In the genomic region with DNA sequence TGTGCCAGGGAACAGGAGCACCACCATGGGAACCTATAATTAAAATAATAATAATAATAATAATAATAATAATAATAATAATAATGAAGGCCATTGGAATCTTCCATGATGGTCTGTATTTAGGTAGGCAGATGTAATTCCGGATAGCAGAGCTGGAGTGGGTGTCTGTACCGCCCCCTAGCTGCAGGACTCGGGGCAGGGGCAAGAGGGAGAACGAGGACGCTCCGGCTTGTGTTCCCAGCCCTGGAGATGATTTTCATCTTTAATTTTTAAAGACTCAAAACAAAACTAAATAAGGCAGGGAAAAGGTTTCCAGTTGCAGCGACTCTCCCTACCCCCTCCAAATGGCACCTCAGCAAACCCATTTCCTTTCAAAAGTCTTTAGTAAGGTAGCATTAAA, we compare ENCODE assay signal across 11 cellular contexts.
DNase-seq lines count a peak whose midpoint lies in the region; TF ChIP-seq lines count a peak whose summit lies in the region.
"Had no signal": no experiment of that assay in that cellular context is flagged by ENCODE, and none has a peak within 500 bp of the region (broad histone marks: within the 10 kb centered on the region; RNA-seq: fewer than 3 reads in every experiment).

No MANE protein-coding gene starts in this region.

- H3K4me1 ChIP-seq in neural progenitor cell: peaks cover 5% of the 10 kb centered on the region

- H3F3A ChIP-seq in neural progenitor cell (ENCODE audit: low read depth): no peaks in the 10 kb centered on the region

- H3K27ac Mint-ChIP-seq in neural progenitor cell (no peak overlapping the region), chondrocyte (ENCODE audit: unreplicated experiment) (no peak overlapping the region)
- H3K27ac Mint-ChIP-seq: activated T-helper 2 cell treated with anti-CD3 and anti-CD28 coated beads, Interferon-gamma antibody, Interleukin-2, Interleukin-4, amounts not matched to agents 10 μg/mL and 5 μg/mL and 100 μg/mL, durations not matched to agents 14 hours and 24 hours and 36 hours had no signal

- POLR2A ChIA-PET in HEK293T (lab: Yijun Ruan, JAX): no interaction called here

- no peaks in the 10 kb centered on the region for H3K36me3 ChIP-seq in SK-N-MC (ENCODE audit: insufficient read depth, low read length)
- H3K36me3 ChIP-seq in neural progenitor cell: no peaks in the 10 kb centered on the region

- H3K4me1 Mint-ChIP-seq in neural progenitor cell (peaks cover 10% of the 10 kb centered on the region), chondrocyte (ENCODE audit: low read depth) (no peaks in the 10 kb centered on the region)

- no peak overlapping the region for H3K4me2 ChIP-seq in neural progenitor cell

- H3K4me3 Mint-ChIP-seq in neural progenitor cell (no peak overlapping the region), chondrocyte (ENCODE audit: unreplicated experiment) (no peak overlapping the region)

- no peaks in the 10 kb centered on the region for H3K27me3 ChIP-seq in neural progenitor cell

- H3K27me3 Mint-ChIP-seq in neural progenitor cell (ENCODE audit: insufficient read depth, low read depth) (peaks cover 5% of the 10 kb centered on the region), chondrocyte (ENCODE audit: low read depth) (peaks cover 10% of the 10 kb centered on the region)

- H3K9ac ChIP-seq in SK-N-MC (ENCODE audit: insufficient read length) (no peak overlapping the region), neural progenitor cell (no peak overlapping the region)

- no peaks in the 10 kb centered on the region for H3K9me3 Mint-ChIP-seq in neural progenitor cell
- no peaks in the 10 kb centered on the region for H3K9me3 Mint-ChIP-seq in chondrocyte (ENCODE audit: low read depth)
- H3K9me3 Mint-ChIP-seq: activated T-helper 2 cell treated with anti-CD3 and anti-CD28 coated beads, Interferon-gamma antibody, Interleukin-2, Interleukin-4, amounts not matched to agents 10 μg/mL and 5 μg/mL and 100 μg/mL, durations not matched to agents 14 hours and 24 hours and 36 hours had no signal

- H3K27ac ChIP-seq in SK-N-MC: peak overlapping the region; percentile 93; the same call in 1 of the 2 replicates
- H3K27ac ChIP-seq in neural progenitor cell: no peak overlapping the region

- peak; percentile 61 for TF ChIP-seq CTCF in neural progenitor cell (IDR thresholded peaks at IDR 0.05)
- no peak for TF ChIP-seq CTCF in chondrocyte (IDR thresholded peaks at IDR 0.05)

- in situ Hi-C loops in ACHN (cut with HindIII; ENCODE audit: low pct_ligation_motif_present, low pct_unique_long_range_greater_than_20kb, low sequenced_read_pairs): no loop called here

- no peaks in the 10 kb centered on the region for H4K20me1 ChIP-seq in neural progenitor cell (ENCODE audit: low read depth)

- H3K4me3 ChIP-seq in SK-N-MC (no peak overlapping the region), neural progenitor cell (no peak overlapping the region)

- DNase-seq in NCI-H82 (lab: John Stamatoyannopoulos, UW): peak; percentile 40
- no peak for DNase-seq in NCI-H82 treated with DMSO at 0.1 percent for 48 hours (lab: John Stamatoyannopoulos, UW; ENCODE audit: unreplicated experiment)
- DNase-seq in HEK293T (ENCODE audit: extremely low spot score): peak; percentile 50
- DNase-seq in SK-N-MC (ENCODE audit: low read depth, low spot score): no peak
- DNase-seq in neural progenitor cell (ENCODE audit: low spot score): peak; percentile 30
- DNase-seq in ACHN: no peak
- no peak for DNase-seq in Ammon's horn (ENCODE audit: low spot score)
- DNase-seq in chondrocyte (ENCODE audit: low spot score): no peak
- DNase-seq: activated CD4-positive, alpha-beta T cell treated with anti-CD3 and anti-CD28 coated beads, Interleukin-2, amount 50 U/mL, for 1 hour; DMS153 had no signal

- H3K9me3 ChIP-seq in SK-N-MC (ENCODE audit: low read depth, low read length): no peaks in the 10 kb centered on the region
- no peaks in the 10 kb centered on the region for H3K9me3 ChIP-seq in neural progenitor cell (ENCODE audit: low read depth)

- H3K36me3 Mint-ChIP-seq in neural progenitor cell (no peaks in the 10 kb centered on the region), chondrocyte (ENCODE audit: low read depth) (no peaks in the 10 kb centered on the region)

- no peaks in the 10 kb centered on the region for H3K79me2 ChIP-seq in neural progenitor cell (ENCODE audit: low read depth)

- no peak overlapping the region for H2AFZ ChIP-seq in neural progenitor cell (replicated peaks)

- CTCF ChIA-PET in HEK293T (lab: Yijun Ruan, JAX): no interaction called here

TF ChIP-seq in HEK293T, 16 proteins besides CTCF, POLR2A, EP300 and RAD21:
- TF ChIP-seq ELF4 (IDR thresholded peaks at IDR 0.05) (no peak), SP1 (IDR thresholded peaks at IDR 0.05) (no peak), FOXM1 (IDR thresholded peaks at IDR 0.05; ENCODE audit: borderline replicate concordance) (no peak), TARDBP (IDR thresholded peaks at IDR 0.05) (no peak), ZNF384 (IDR thresholded peaks at IDR 0.05) (no peak), CTBP1 (IDR thresholded peaks at IDR 0.05; ENCODE audit: borderline replicate concordance) (no peak), HDGF (IDR thresholded peaks at IDR 0.05; ENCODE audit: borderline replicate concordance) (no peak), NFRKB (IDR thresholded peaks at IDR 0.05) (no peak), SUZ12 (IDR thresholded peaks at IDR 0.05) (no peak), ARNT (IDR thresholded peaks at IDR 0.05) (no peak), FOXK2 (IDR thresholded peaks at IDR 0.05) (no peak), BHLHE40 (IDR thresholded peaks at IDR 0.05; ENCODE audit: borderline replicate concordance) (no peak)

Comparison
In these comparisons a context has a peak if more than half of its experiments do, and no peak if none do; other contexts are left out.
1. DNase-seq: peak in NCI-H82 (single experiment), HEK293T (single experiment) and neural progenitor cell (single experiment); none in NCI-H82 treated with DMSO at 0.1 percent for 48 hours (single experiment), SK-N-MC (single experiment), ACHN (single experiment), Ammon's horn (single experiment) and chondrocyte (single experiment).